10 cellular contexts compared by ENCODE assay signal in genomic region chr14:92600318-92601053, GRCh38.
DNase-seq lines count a peak whose midpoint lies in the region; ATAC-seq, FAIRE-seq and TF ChIP-seq lines count a peak whose summit lies in the region.
"Had no signal": no experiment of that assay in that cellular context is flagged by ENCODE, and none has a peak within 500 bp of the region (broad histone marks: within the 10 kb centered on the region; RNA-seq: fewer than 3 reads in every experiment).

No MANE protein-coding gene starts in this region.

- H3K27me3 ChIP-seq in GM12878 (replicated peaks in 1 of 2; ENCODE audit: control insufficient read depth in 2 of 2, insufficient read depth in 2 of 2, low read length in 1 of 2), result no peaks in the 10 kb centered on the region

- no peaks in the 10 kb centered on the region; the same call in 1 of the 2 replicates for H3K4me1 ChIP-seq in GM12878 (ENCODE audit: control insufficient read depth, insufficient read depth, low read length)

- in situ Hi-C loops in GM12878 (cut with MboI), result no loop called here

- RAD21 ChIA-PET in GM12878 (lab: Charles Lee; ENCODE audit: unreplicated experiment), result interaction anchor here (1.0 kb wide), 1 partner anchor 31 kb away, joined by 3 read pairs; no protein-coding TSS in a partner anchor

- WGBS in GM12878 (ENCODE audit: insufficient coverage, insufficient replicate concordance, low lambda C conversion rate, missing lambda C conversion rate), result 51% methylated on average over 15 of the region's 15 CpGs

- H4K20me1 ChIP-seq in GM12878 (ENCODE audit: control insufficient read depth, insufficient read depth), result no peaks in the 10 kb centered on the region

- H3K79me2 ChIP-seq in GM12878 (ENCODE audit: control insufficient read depth, insufficient read depth, low read length), result no peaks in the 10 kb centered on the region

- H3K27me3 Mint-ChIP-seq in mesothelial cell of epicardium (ENCODE audit: low read depth), result no peaks in the 10 kb centered on the region

- H3K4me1 Mint-ChIP-seq in mesothelial cell of epicardium, result peaks cover 7% of the 10 kb centered on the region

- TF ChIP-seq RAD21 in GM12878 (IDR thresholded peaks at IDR 0.05; ENCODE audit: insufficient read depth, low read depth, low read length), result peak; percentile 15; the same call in 1 of the 2 replicates

- no peak for TF ChIP-seq POLR2A in GM12878 (IDR thresholded peaks at IDR 0.05; ENCODE audit: low read depth, low read length)

- DNase-seq in AG09319 (ENCODE audit: extremely low read depth, low read depth), result no peak
- peak; percentile 40 to 63 for DNase-seq in Kasumi-1 (lab: John Stamatoyannopoulos, UW)
- DNase-seq in GM12878 (ENCODE audit: low read depth, low spot score), result no peak
- peak; percentile 13 for DNase-seq in medulla oblongata (ENCODE audit: extremely low spot score)
- DNase-seq in posterior cingulate gyrus, result no peak
- DNase-seq in mesothelial cell of epicardium (ENCODE audit: low spot score in 2 of 2, unreplicated experiment in 2 of 2), result no peak
- DNase-seq in OCI-M2 (lab: John Stamatoyannopoulos, UW; ENCODE audit: unreplicated experiment), result no peak
- no peak for DNase-seq in activated CD8-positive, alpha-beta memory T cell treated with anti-CD3 and anti-CD28 coated beads, Interleukin-2, amount 50 U/mL, for 4 hours
- DNase-seq: GOT3, NCI-H1092 had no signal

- peak; percentile 51 for ATAC-seq in GM12878

- SMC1A ChIA-PET in GM12878 (lab: Charles Lee; ENCODE audit: uncharacterized antibody, unreplicated experiment), result interaction anchor here (1.2 to 1.4 kb wide), 3 partner anchors 13 to 54 kb away, joined by 3 to 4 read pairs (median 4); no protein-coding TSS in a partner anchor

- POLR2A ChIA-PET in GM12878 (lab: Charles Lee), result interaction anchor here (1.0 kb wide), 1 partner anchor 23 kb away, joined by 3 read pairs; no protein-coding TSS in a partner anchor

- H3K36me3 Mint-ChIP-seq in mesothelial cell of epicardium, result peaks cover 11% of the 10 kb centered on the region

- H3K27ac ChIP-seq in GM12878 (ENCODE audit: control insufficient read depth, insufficient read depth), result no peak overlapping the region

- H3K4me2 ChIP-seq in GM12878 (ENCODE audit: control insufficient read depth, insufficient read depth), result no peak overlapping the region

- no peaks in the 10 kb centered on the region; the same call in 2 of the 3 replicates for H3K9me3 ChIP-seq in GM12878 (replicated peaks; ENCODE audit: control insufficient read depth, insufficient read depth, low read length)

- no peak overlapping the region for H3K4me3 ChIP-seq in GM12878

- no peak for TF ChIP-seq EP300 in GM12878 (IDR thresholded peaks at IDR 0.05; ENCODE audit: borderline replicate concordance in 1 of 2, control insufficient read depth in 1 of 2, low read depth in 2 of 2, low read length in 2 of 2)

- FAIRE-seq in GM12878 (lab: Jason Lieb, UNC), result no peak

- no peak overlapping the region for H3K4me3 Mint-ChIP-seq in mesothelial cell of epicardium

- H2AFZ ChIP-seq in GM12878 (ENCODE audit: control insufficient read depth, low read depth, low read length), result no peak overlapping the region

- CTCF ChIA-PET in GM12878 (lab: Yijun Ruan, JAX), result interaction anchor here (0.7 to 4.3 kb wide), 6 partner anchors 9 to 23 kb away, joined by 3 to 23 read pairs (median 4); no protein-coding TSS in a partner anchor

- intact Hi-C loops in GM12878 (cut with micrococcal nuclease; ENCODE audit: unreplicated experiment) (no loop called here), posterior cingulate gyrus (cut with DNase I) (no loop called here)

- no peaks in the 10 kb centered on the region for H3K36me3 ChIP-seq in GM12878 (ENCODE audit: control insufficient read depth in 2 of 2, insufficient read depth in 2 of 2, low read length in 1 of 2)

- H3K27ac Mint-ChIP-seq in mesothelial cell of epicardium, result no peak overlapping the region

- H3K9me3 Mint-ChIP-seq in mesothelial cell of epicardium, result peaks cover 7% of the 10 kb centered on the region

- no TSS peak for BruUV-seq in GM12878 (replicated peaks; lab: Mats Ljungman, UMichigan)

- H3K9ac ChIP-seq in GM12878 (ENCODE audit: control insufficient read depth, insufficient read depth, low read length), result no peak overlapping the region

- TF ChIP-seq CTCF in AG09319 (IDR thresholded peaks at IDR 0.05; ENCODE audit: low read depth, low read length), result peak; percentile 12
- peak in 2 of 3 experiments; percentile 3 to 17; a peak in 1 of 6 replicates for TF ChIP-seq CTCF in GM12878 (IDR thresholded peaks at IDR 0.05 in 2 of 3, conservative IDR thresholded peaks at IDR 0.05 in 1 of 3; ENCODE audit: control insufficient read depth in 2 of 3, extremely low read depth in 1 of 3, insufficient read depth in 1 of 3, low read depth in 3 of 3, low read length in 3 of 3)
- no peak for TF ChIP-seq CTCF in mesothelial cell of epicardium (IDR thresholded peaks at IDR 0.05; ENCODE audit: unreplicated experiment)

TF ChIP-seq in GM12878, 131 proteins besides CTCF, POLR2A, EP300 and RAD21:
- TF ChIP-seq, protein P1, sequence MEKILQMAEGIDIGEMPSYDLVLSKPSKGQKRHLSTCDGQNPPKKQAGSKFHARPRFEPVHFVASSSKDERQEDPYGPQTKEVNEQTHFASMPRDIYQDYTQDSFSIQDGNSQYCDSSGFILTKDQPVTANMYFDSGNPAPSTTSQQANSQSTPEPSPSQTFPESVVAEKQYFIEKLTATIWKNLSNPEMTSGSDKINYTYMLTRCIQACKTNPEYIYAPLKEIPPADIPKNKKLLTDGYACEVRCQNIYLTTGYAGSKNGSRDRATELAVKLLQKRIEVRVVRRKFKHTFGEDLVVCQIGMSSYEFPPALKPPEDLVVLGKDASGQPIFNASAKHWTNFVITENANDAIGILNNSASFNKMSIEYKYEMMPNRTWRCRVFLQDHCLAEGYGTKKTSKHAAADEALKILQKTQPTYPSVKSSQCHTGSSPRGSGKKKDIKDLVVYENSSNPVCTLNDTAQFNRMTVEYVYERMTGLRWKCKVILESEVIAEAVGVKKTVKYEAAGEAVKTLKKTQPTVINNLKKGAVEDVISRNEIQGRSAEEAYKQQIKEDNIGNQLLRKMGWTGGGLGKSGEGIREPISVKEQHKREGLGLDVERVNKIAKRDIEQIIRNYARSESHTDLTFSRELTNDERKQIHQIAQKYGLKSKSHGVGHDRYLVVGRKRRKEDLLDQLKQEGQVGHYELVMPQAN (conservative IDR thresholded peaks at IDR 0.05), result no peak
- TF ChIP-seq HCFC1 (IDR thresholded peaks at IDR 0.05; ENCODE audit: low read length), result no peak
- TF ChIP-seq YY1 (IDR thresholded peaks at IDR 0.05; ENCODE audit: low read depth, low read length), result no peak
- no peak for TF ChIP-seq PKNOX1 (IDR thresholded peaks at IDR 0.05)
- TF ChIP-seq TARDBP (IDR thresholded peaks at IDR 0.05; ENCODE audit: borderline replicate concordance), result no peak
- TF ChIP-seq WRNIP1 (IDR thresholded peaks at IDR 0.05; ENCODE audit: borderline replicate concordance, low read depth, low read length), result no peak
- TF ChIP-seq ZNF217 (IDR thresholded peaks at IDR 0.05), result no peak

Comparison
In these comparisons a context has a peak if more than half of its experiments do, and no peak if none do; other contexts are left out.
1. DNase-seq: peak in Kasumi-1 (2 of 2) and medulla oblongata (single experiment); none in AG09319 (single experiment), GM12878 (single experiment), posterior cingulate gyrus (0 of 10), mesothelial cell of epicardium (0 of 2), OCI-M2 (single experiment) and activated CD8-positive, alpha-beta memory T cell treated with anti-CD3 and anti-CD28 coated beads, Interleukin-2, amount 50 U/mL, for 4 hours (single experiment).